In genomic region chr20:58303547-58303946, GRCh38 we compare ENCODE assay signal across 15 cellular contexts.
"Had no signal": no experiment of that assay in that cellular context is flagged by ENCODE, and none has a peak within 500 bp of the region (broad histone marks: within the 10 kb centered on the region; RNA-seq: fewer than 3 reads in every experiment).

No MANE protein-coding gene starts in this region.

- H3K36me3 ChIP-seq: gastrocnemius medialis, lower lobe of right lung, sigmoid colon had no signal

- H3K27me3 ChIP-seq: body of pancreas, dorsolateral prefrontal cortex, gastrocnemius medialis, sigmoid colon, spleen had no signal

- H3K27ac Mint-ChIP-seq: activated naive CD8-positive, alpha-beta T cell treated with anti-CD3 and anti-CD28 coated beads, Interleukin-2, amount 10 ng/mL, durations not matched to agents 7 days and 5 days; activated T-helper 2 cell treated with anti-CD3 and anti-CD28 coated beads, Interferon-gamma antibody, Interleukin-2, Interleukin-4, amounts not matched to agents 10 μg/mL and 5 μg/mL and 100 μg/mL, durations not matched to agents 14 hours and 24 hours and 36 hours had no signal

- H3K4me1 ChIP-seq: gastrocnemius medialis had no signal

- H3K9me3 Mint-ChIP-seq: activated naive CD8-positive, alpha-beta T cell treated with anti-CD3 and anti-CD28 coated beads, Interleukin-2, amount 10 ng/mL, durations not matched to agents 7 days and 5 days; activated T-helper 2 cell treated with anti-CD3 and anti-CD28 coated beads, Interferon-gamma antibody, Interleukin-2, Interleukin-4, amounts not matched to agents 10 μg/mL and 5 μg/mL and 100 μg/mL, durations not matched to agents 14 hours and 24 hours and 36 hours; nephron had no signal

- H3K27ac ChIP-seq: body of pancreas, dorsolateral prefrontal cortex, gastrocnemius medialis, lower lobe of right lung, sigmoid colon, spleen had no signal

- ATAC-seq: body of pancreas, gastrocnemius medialis, lower lobe of right lung had no signal

- FAIRE-seq: keratinocyte had no signal

- DNase-seq: activated CD4-positive, alpha-beta T cell treated with anti-CD3 and anti-CD28 coated beads, Interleukin-2, amount 50 U/mL, for 4 hours; activated CD4-positive, CD25-positive, alpha-beta regulatory T cell treated with anti-CD3 and anti-CD28 coated beads, Interleukin-2, amount 50 U/mL, for 72 hours; activated naive CD4-positive, alpha-beta T cell treated with Interleukin-2 at 50 U/mL for 16 hours; activated naive CD8-positive, alpha-beta T cell treated with anti-CD3 and anti-CD28 coated beads, Interleukin-2, amount 10 ng/mL, durations not matched to agents 7 days and 5 days; body of pancreas; dorsolateral prefrontal cortex; erythroblast; gastrocnemius medialis; lower lobe of right lung; sigmoid colon; spleen; stimulated activated naive CD4-positive, alpha-beta T cell had no signal

- H3K4me3 ChIP-seq: body of pancreas, dorsolateral prefrontal cortex, gastrocnemius medialis, lower lobe of right lung, sigmoid colon, spleen had no signal

- H3K27me3 Mint-ChIP-seq: activated naive CD8-positive, alpha-beta T cell treated with anti-CD3 and anti-CD28 coated beads, Interleukin-2, amount 10 ng/mL, durations not matched to agents 7 days and 5 days had no signal

- H3K4me3 Mint-ChIP-seq: activated naive CD8-positive, alpha-beta T cell treated with anti-CD3 and anti-CD28 coated beads, Interleukin-2, amount 10 ng/mL, durations not matched to agents 7 days and 5 days; nephron had no signal

- H3K9me3 ChIP-seq: body of pancreas, gastrocnemius medialis, lower lobe of right lung, sigmoid colon, spleen had no signal
